In genomic region chr2:25276569-25277465, GRCh38 we compare ENCODE assay signal across 9 cellular contexts.
DNase-seq lines count a peak whose midpoint lies in the region; ATAC-seq, FAIRE-seq and TF ChIP-seq lines count a peak whose summit lies in the region.
"Had no signal": no experiment of that assay in that cellular context is flagged by ENCODE, and none has a peak within 500 bp of the region (broad histone marks: within the 10 kb centered on the region; RNA-seq: fewer than 3 reads in every experiment).

No MANE protein-coding gene starts in this region.

- H3K4me1 ChIP-seq in GM23248 (ENCODE audit: insufficient read depth) = no peaks in the 10 kb centered on the region

- H3K4me2 ChIP-seq in GM23248 (ENCODE audit: unreplicated experiment) = no peak overlapping the region

- H2AFZ ChIP-seq in GM23248 = no peak overlapping the region

- no peaks in the 10 kb centered on the region for H4K20me1 ChIP-seq in GM23248 (ENCODE audit: insufficient read depth)

- peak; percentile 52 to 68 (median 63) for DNase-seq in activated CD4-positive, CD25-positive, alpha-beta regulatory T cell (lab: John Stamatoyannopoulos, UW)
- no peak for DNase-seq in bronchial epithelial cell (ENCODE audit: low read depth)
- peak; percentile 72 to 83 for DNase-seq in stimulated activated CD4-positive, alpha-beta T cell treated with anti-CD3 and anti-CD28 coated beads, Interleukin-2, amount 100 ng/mL, for 48 hours
- DNase-seq in globus pallidus (ENCODE audit: low spot score) = no peak
- DNase-seq in GM23248 = no peak

- H3K27me3 ChIP-seq in bronchial epithelial cell (ENCODE audit: control insufficient read depth, insufficient read depth, low read length) (no peaks in the 10 kb centered on the region), layer of hippocampus (ENCODE audit: control insufficient read depth, insufficient read depth, low read length) (no peaks in the 10 kb centered on the region), GM23248 (replicated peaks; ENCODE audit: insufficient read depth) (no peaks in the 10 kb centered on the region)

- no peaks in the 10 kb centered on the region for H3K9me3 ChIP-seq in GM23248 (ENCODE audit: low read depth)

- H3K9ac ChIP-seq in GM23248 = no peak overlapping the region

- H3K36me3 ChIP-seq in bronchial epithelial cell (ENCODE audit: control insufficient read depth, insufficient read depth, low read length) (peaks cover 2% of the 10 kb centered on the region), GM23248 (ENCODE audit: low read depth) (no peaks in the 10 kb centered on the region)

- ATAC-seq in GM21515 (IDR thresholded peaks at IDR 0.05; ENCODE audit: unreplicated experiment) = peak; percentile 29

- FAIRE-seq in bronchial epithelial cell (lab: Jason Lieb, UNC) = no peak

- no peaks in the 10 kb centered on the region for H3K79me2 ChIP-seq in GM23248 (ENCODE audit: insufficient read depth)

- WGBS in GM23248 (ENCODE audit: low coverage in 1 of 2, low lambda C conversion rate in 2 of 2, missing lambda C conversion rate in 2 of 2), 2 experiments = 81 to 97% methylated on average over 21 to 58 of the region's 60 CpGs

- H3F3A ChIP-seq in GM23248 (ENCODE audit: insufficient read depth) = no peaks in the 10 kb centered on the region

- H3K4me3 ChIP-seq in bronchial epithelial cell (ENCODE audit: low read depth, low read length) = peak overlapping the region; percentile 35
- H3K4me3 ChIP-seq in GM23248 = no peak overlapping the region

- no peak overlapping the region for H3K27ac ChIP-seq in 22Rv1
- H3K27ac ChIP-seq in layer of hippocampus (ENCODE audit: low read depth, low read length) = peak overlapping the region; percentile 88
- no peak overlapping the region for H3K27ac ChIP-seq in GM23248
- H3K27ac ChIP-seq: C4-2B had no signal

- no peaks in the 10 kb centered on the region for H3K9me2 ChIP-seq in GM23248 (ENCODE audit: insufficient read depth)

- in situ Hi-C loops in GM23248 (cut with MboI) = no loop called here

- TF ChIP-seq CTCF in 22Rv1 (IDR thresholded peaks at IDR 0.05) (peak; percentile 67), bronchial epithelial cell (IDR thresholded peaks at IDR 0.05; ENCODE audit: insufficient read depth, low read length, severe bottlenecking) (peak; percentile 79)

Comparison
In these comparisons a context has a peak if more than half of its experiments do, and no peak if none do; other contexts are left out.
1. DNase-seq: peak in activated CD4-positive, CD25-positive, alpha-beta regulatory T cell (4 of 4) and stimulated activated CD4-positive, alpha-beta T cell treated with anti-CD3 and anti-CD28 coated beads, Interleukin-2, amount 100 ng/mL, for 48 hours (2 of 2); none in bronchial epithelial cell (single experiment), globus pallidus (single experiment) and GM23248 (single experiment).